In genomic region chr1:12466816-12467215, GRCh38 we compare ENCODE assay signal across 18 cellular contexts.
"Had no signal": no experiment of that assay in that cellular context is flagged by ENCODE, and none has a peak within 500 bp of the region (broad histone marks: within the 10 kb centered on the region; RNA-seq: fewer than 3 reads in every experiment).

No MANE protein-coding gene starts in this region.

- H3K9me3 ChIP-seq: heart right ventricle, psoas muscle, transverse colon, vagina had no signal

- H3K4me3 ChIP-seq: heart right ventricle, neural progenitor cell, psoas muscle, skin epidermis, transverse colon, vagina had no signal

- H3K27ac ChIP-seq: neural progenitor cell, psoas muscle, skin epidermis, vagina, WERI-Rb-1 had no signal

- H3K27me3 Mint-ChIP-seq: dendritic cell treated with granulocyte-macrophage colony-stimulating factor and Interleukin-4, amounts not matched to agents 40 ng/mL and 50 ng/mL, for 4 days had no signal

- H2AFZ ChIP-seq: neural progenitor cell had no signal

- H3K27me3 ChIP-seq: heart right ventricle, neural progenitor cell, transverse colon, vagina had no signal

- ATAC-seq: heart right ventricle, left ventricle myocardium superior, psoas muscle, right cardiac atrium had no signal

- H3K36me3 ChIP-seq: neural progenitor cell, transverse colon, vagina, WERI-Rb-1 had no signal

- DNase-seq: activated CD4-positive, alpha-beta T cell treated with anti-CD3 and anti-CD28 coated beads for 1 hour; activated CD8-positive, alpha-beta memory T cell treated with anti-CD3 and anti-CD28 coated beads for 24 hours; activated CD8-positive, alpha-beta memory T cell treated with anti-CD3 and anti-CD28 coated beads, Interleukin-2, amount 50 U/mL, for 48 hours; amniotic stem cell; effector CD8-positive, alpha-beta T cell; heart right ventricle; left ventricle myocardium superior; psoas muscle; right cardiac atrium; stimulated activated CD4-positive, alpha-beta T cell treated with anti-CD3 and anti-CD28 coated beads, Interleukin-4, amount 100 ng/mL, for 1 hour; substantia nigra; SW 1271; transverse colon; WERI-Rb-1 had no signal

- H3K9ac ChIP-seq: neural progenitor cell had no signal

- H3K4me2 ChIP-seq: neural progenitor cell had no signal

- H3K4me3 Mint-ChIP-seq: dendritic cell treated with granulocyte-macrophage colony-stimulating factor and Interleukin-4, amounts not matched to agents 40 ng/mL and 50 ng/mL, for 4 days; neural progenitor cell had no signal

- H3K9me3 Mint-ChIP-seq: dendritic cell treated with granulocyte-macrophage colony-stimulating factor and Interleukin-4, amounts not matched to agents 40 ng/mL and 50 ng/mL, for 4 days; neural progenitor cell had no signal

- H3K27ac Mint-ChIP-seq: dendritic cell treated with granulocyte-macrophage colony-stimulating factor and Interleukin-4, amounts not matched to agents 40 ng/mL and 50 ng/mL, for 4 days; neural progenitor cell had no signal
